ENCODE assay signal across 8 cellular contexts in the genomic region with DNA sequence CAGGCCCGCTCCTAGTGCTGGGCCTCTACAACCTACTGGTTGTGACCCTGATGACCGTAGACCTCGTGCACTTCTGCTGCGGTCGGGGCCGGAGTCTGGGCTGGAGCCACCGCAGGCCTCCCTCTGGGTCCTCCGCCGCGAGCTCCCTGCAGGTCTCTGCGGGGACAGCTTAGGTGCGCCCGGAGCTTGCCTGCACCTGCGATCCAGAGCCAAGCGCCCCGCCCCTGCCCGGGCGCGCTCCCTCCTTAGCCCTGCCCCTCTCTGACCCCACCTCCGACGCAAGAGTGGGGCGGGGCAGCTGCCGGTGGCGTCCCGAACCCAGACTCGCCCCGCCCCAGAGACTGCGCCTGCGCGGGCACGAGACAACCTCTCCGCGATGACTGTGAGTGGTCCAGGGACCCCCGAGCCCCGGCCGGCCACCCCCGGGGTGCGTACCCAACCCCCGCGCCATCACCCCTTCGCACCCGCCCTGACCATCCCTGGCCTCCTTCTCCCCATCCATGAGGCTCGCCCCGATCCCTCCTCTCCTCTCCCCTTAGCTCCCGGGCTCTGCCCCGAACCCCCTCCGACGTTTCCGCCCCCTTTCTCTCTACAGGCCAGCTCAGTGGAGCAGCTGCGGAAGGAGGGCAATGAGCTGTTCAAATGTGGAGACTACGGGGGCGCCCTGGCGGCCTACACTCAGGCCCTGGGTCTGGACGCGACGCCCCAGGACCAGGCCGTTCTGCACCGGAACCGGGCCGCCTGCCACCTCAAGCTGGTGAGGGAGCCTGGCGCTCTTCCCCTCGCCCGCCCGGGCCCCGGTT. TPM values are rescaled to one million over a fixed set of nuclear protein-coding genes. Genes with fewer than 3 reads are reported as not detected.
DNase-seq lines count a peak whose midpoint lies in the region; ATAC-seq lines count a peak whose summit lies in the region.

A gene with protein sequence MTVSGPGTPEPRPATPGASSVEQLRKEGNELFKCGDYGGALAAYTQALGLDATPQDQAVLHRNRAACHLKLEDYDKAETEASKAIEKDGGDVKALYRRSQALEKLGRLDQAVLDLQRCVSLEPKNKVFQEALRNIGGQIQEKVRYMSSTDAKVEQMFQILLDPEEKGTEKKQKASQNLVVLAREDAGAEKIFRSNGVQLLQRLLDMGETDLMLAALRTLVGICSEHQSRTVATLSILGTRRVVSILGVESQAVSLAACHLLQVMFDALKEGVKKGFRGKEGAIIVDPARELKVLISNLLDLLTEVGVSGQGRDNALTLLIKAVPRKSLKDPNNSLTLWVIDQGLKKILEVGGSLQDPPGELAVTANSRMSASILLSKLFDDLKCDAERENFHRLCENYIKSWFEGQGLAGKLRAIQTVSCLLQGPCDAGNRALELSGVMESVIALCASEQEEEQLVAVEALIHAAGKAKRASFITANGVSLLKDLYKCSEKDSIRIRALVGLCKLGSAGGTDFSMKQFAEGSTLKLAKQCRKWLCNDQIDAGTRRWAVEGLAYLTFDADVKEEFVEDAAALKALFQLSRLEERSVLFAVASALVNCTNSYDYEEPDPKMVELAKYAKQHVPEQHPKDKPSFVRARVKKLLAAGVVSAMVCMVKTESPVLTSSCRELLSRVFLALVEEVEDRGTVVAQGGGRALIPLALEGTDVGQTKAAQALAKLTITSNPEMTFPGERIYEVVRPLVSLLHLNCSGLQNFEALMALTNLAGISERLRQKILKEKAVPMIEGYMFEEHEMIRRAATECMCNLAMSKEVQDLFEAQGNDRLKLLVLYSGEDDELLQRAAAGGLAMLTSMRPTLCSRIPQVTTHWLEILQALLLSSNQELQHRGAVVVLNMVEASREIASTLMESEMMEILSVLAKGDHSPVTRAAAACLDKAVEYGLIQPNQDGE (plus strand): TSS at position 337 of the 803 bp plus-strand sequence. CDS start 40 bp downstream, at position 377.

- peaks cover 0 to 2% of the 10 kb centered on the region in 2 donors for H3K36me3 ChIP-seq in aorta (ENCODE audit: control insufficient read depth in 1 of 2, insufficient read depth in 2 of 2, low read length in 1 of 2)

- ATAC-seq in GM18502 (IDR thresholded peaks at IDR 0.05; ENCODE audit: poor library complexity, unreplicated experiment) (peak; percentile 68), HG02938 (IDR thresholded peaks at IDR 0.05; ENCODE audit: unreplicated experiment) (peak; percentile 53), right cardiac atrium (peak; percentile 89 to 91), aorta (ENCODE audit: low FRiP score) (peak; percentile 92)

- intact Hi-C loops in T-helper 2 cell treated with Interferon-gamma antibody and Interleukin-4, amounts not matched to agents 100 ng/mL and 5 ng/mL, for 36 hours (cut with micrococcal nuclease): loop anchor here (1.0 to 10.0 kb wide), 10 partner anchors 19 to 1967 kb away; a partner anchor contains a TSS
- intact Hi-C loops in right cardiac atrium (cut with DNase I): loop anchor here in 1 of 4 donors (5.0 kb wide), 1 partner anchor 33 kb away; a partner anchor contains a TSS
- intact Hi-C loops in aorta (cut with DNase I): loop anchor here in 1 of 2 donors (1.0 kb wide), 1 partner anchor 19 kb away; a partner anchor contains a TSS

- H3K4me1 ChIP-seq in right cardiac atrium (ENCODE audit: control insufficient read depth, insufficient read depth, low read length): peaks cover 10% of the 10 kb centered on the region
- peaks cover 0 to 6% of the 10 kb centered on the region in 2 donors for H3K4me1 ChIP-seq in aorta (ENCODE audit: control insufficient read depth in 1 of 2, insufficient read depth in 2 of 2, low read length in 2 of 2)

- H3K4me3 ChIP-seq in right cardiac atrium (ENCODE audit: low read length) (peak within 1 kb of the TSS; percentile 72), aorta (ENCODE audit: low read length in 2 of 2) (peak within 1 kb of the TSS; percentile 76 to 91)

- peak within 1 kb of the TSS; percentile 20 for H3K27ac ChIP-seq in right cardiac atrium (ENCODE audit: low read length)
- H3K27ac ChIP-seq in aorta (ENCODE audit: low read depth in 1 of 2, low read length in 2 of 2): peak within 1 kb of the TSS in 1 of 2 donors; percentile 55

- DNase-seq in NCI-H187 (lab: John Stamatoyannopoulos, UW) (peak; percentile 81 to 94), anterior cingulate cortex (lab: John Stamatoyannopoulos, UW) (peak; percentile 42 to 94 (median 83)), right cardiac atrium (peak; percentile 95 to 98 (median 97)), renal cortical epithelial cell (ENCODE audit: low read depth) (peak; percentile 63), aorta (peak; percentile 96 to 98)

- under 1% methylated on average over 65 of the region's 65 CpGs for WGBS in right cardiac atrium
- 0 to 1% methylated on average over 59 to 65 of the region's 65 CpGs for WGBS in aorta, 2 donors

- H3K27me3 ChIP-seq in right cardiac atrium (ENCODE audit: control insufficient read depth, insufficient read depth) (no peaks in the 10 kb centered on the region), aorta (ENCODE audit: control insufficient read depth in 1 of 2, insufficient read depth in 2 of 2, low read length in 1 of 2) (no peaks in the 10 kb centered on the region)

- H3K9me3 ChIP-seq in right cardiac atrium (ENCODE audit: control insufficient read depth, low read length): no peaks in the 10 kb centered on the region
- no peaks in the 10 kb centered on the region for H3K9me3 ChIP-seq in aorta (ENCODE audit: control insufficient read depth, low read length)

RNA-seq across cellular contexts. Expression of the gene that starts here (rescaled TPM):
- 62.9 and 63.8 TPM in 2 replicates for total RNA-seq in T-helper 2 cell treated with Interferon-gamma antibody and Interleukin-4, amounts not matched to agents 100 ng/mL and 5 ng/mL, for 36 hours
- total RNA-seq in right cardiac atrium (10 to 100 TPM; 26.2 to 32.8 (median 29.9) TPM), renal cortical epithelial cell (71.0 and 74.1 TPM in 2 replicates), aorta (10 to 100 TPM; 65.5 to 90.1 TPM)
- polyA plus RNA-seq in right cardiac atrium (24.0 TPM), aorta (10 to 100 TPM; 34.6 to 96.7 TPM)
